Comparison of ENCODE assay signal across 19 cellular contexts in the genomic region with DNA sequence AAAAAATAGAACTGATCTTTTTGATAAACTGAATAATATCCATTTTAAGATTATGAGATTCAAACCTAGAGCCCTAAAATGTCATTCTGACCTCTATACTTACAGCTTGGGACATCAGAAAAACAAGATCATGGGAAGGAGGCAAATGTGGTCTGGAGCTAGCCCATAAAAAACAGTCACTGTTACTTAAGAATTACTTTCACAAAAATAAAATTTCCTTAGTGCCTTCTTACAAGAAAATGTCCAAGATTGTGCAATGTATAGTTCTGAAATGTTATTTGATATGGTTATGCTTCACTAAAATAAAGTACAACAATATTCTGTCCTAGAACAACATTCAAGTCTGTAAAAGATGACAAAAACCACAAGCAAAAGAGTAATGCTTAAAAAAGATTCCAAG.
DNase-seq lines count a peak whose midpoint lies in the region; ATAC-seq and TF ChIP-seq lines count a peak whose summit lies in the region.
"Had no signal": no experiment of that assay in that cellular context is flagged by ENCODE, and none has a peak within 500 bp of the region (broad histone marks: within the 10 kb centered on the region; RNA-seq: fewer than 3 reads in every experiment).

No MANE protein-coding gene starts in this region.

- H3K36me3 Mint-ChIP-seq in activated CD8-positive, alpha-beta memory T cell treated with anti-CD3 and anti-CD28 coated beads, Interleukin-2, amount 10 ng/mL, durations not matched to agents 7 days and 5 days = peaks cover 4% of the 10 kb centered on the region

- intact Hi-C loops in mucosa of descending colon (cut with DNase I, micrococcal nuclease) = no loop called here

- H3K4me3 Mint-ChIP-seq in activated CD8-positive, alpha-beta memory T cell treated with anti-CD3 and anti-CD28 coated beads, Interleukin-2, amount 10 ng/mL, durations not matched to agents 7 days and 5 days = no peak overlapping the region
- no peak overlapping the region for H3K4me3 Mint-ChIP-seq in stimulated activated naive CD8-positive, alpha-beta T cell treated with anti-CD3 and anti-CD28 coated beads, Interleukin-15, amount 100 ng/mL, for 72 hours
- H3K4me3 Mint-ChIP-seq: activated naive CD8-positive, alpha-beta T cell; stimulated activated naive CD8-positive, alpha-beta T cell treated with anti-CD3 and anti-CD28 coated beads, Interleukin-15, Interleukin-2, amounts not matched to agents 100 ng/mL and 50 ng/mL, for 24 hours had no signal

- no peak overlapping the region for H3K27ac Mint-ChIP-seq in activated CD8-positive, alpha-beta memory T cell treated with anti-CD3 and anti-CD28 coated beads, Interleukin-2, amount 10 ng/mL, durations not matched to agents 7 days and 5 days
- H3K27ac Mint-ChIP-seq in stimulated activated naive CD8-positive, alpha-beta T cell treated with anti-CD3 and anti-CD28 coated beads, Interleukin-15, amount 100 ng/mL, for 72 hours = no peak overlapping the region
- H3K27ac Mint-ChIP-seq: activated naive CD8-positive, alpha-beta T cell; stimulated activated naive CD8-positive, alpha-beta T cell treated with anti-CD3 and anti-CD28 coated beads, Interleukin-15, Interleukin-2, amounts not matched to agents 100 ng/mL and 50 ng/mL, for 24 hours had no signal

- H3K27ac ChIP-seq in coronary artery = peak overlapping the region; percentile 14 to 19
- H3K27ac ChIP-seq: hepatocyte, HL-60, KMS-11 had no signal

- H3K9me3 ChIP-seq in mucosa of descending colon = no peaks in the 10 kb centered on the region
- H3K9me3 ChIP-seq: BE2C, SK-N-SH had no signal

- H3K4me3 ChIP-seq in AG10803 (ENCODE audit: low read length) (no peak overlapping the region), coronary artery (no peak overlapping the region), mucosa of descending colon (no peak overlapping the region)
- H3K4me3 ChIP-seq: hepatocyte had no signal

- TF ChIP-seq CTCF in AG10803 (conservative IDR thresholded peaks at IDR 0.05; ENCODE audit: low read length) (no peak), coronary artery (IDR thresholded peaks at IDR 0.05) (no peak), mucosa of descending colon (IDR thresholded peaks at IDR 0.05) (no peak)

- H3K9me3 Mint-ChIP-seq in activated CD8-positive, alpha-beta memory T cell treated with anti-CD3 and anti-CD28 coated beads, Interleukin-2, amount 10 ng/mL, durations not matched to agents 7 days and 5 days (ENCODE audit: low read depth) = no peaks in the 10 kb centered on the region
- peaks cover 0 to 3% of the 10 kb centered on the region in 2 donors for H3K9me3 Mint-ChIP-seq in stimulated activated naive CD8-positive, alpha-beta T cell treated with anti-CD3 and anti-CD28 coated beads, Interleukin-15, amount 100 ng/mL, for 72 hours
- H3K9me3 Mint-ChIP-seq: stimulated activated naive CD8-positive, alpha-beta T cell treated with anti-CD3 and anti-CD28 coated beads, Interleukin-15, Interleukin-2, amounts not matched to agents 100 ng/mL and 50 ng/mL, for 24 hours had no signal

- DNase-seq in AG10803 (ENCODE audit: low read depth) (peak; percentile 82), LHCN-M2 (ENCODE audit: low read depth) (peak; percentile 73), coronary artery (ENCODE audit: low spot score) (no peak), non-pigmented ciliary epithelial cell (ENCODE audit: low read depth) (peak; percentile 15), mucosa of descending colon (no peak), NCI-H1694 (lab: John Stamatoyannopoulos, UW) (no peak)
- no peak for DNase-seq in activated CD8-positive, alpha-beta memory T cell treated with anti-CD3 and anti-CD28 coated beads, Interleukin-2, amount 10 ng/mL, durations not matched to agents 7 days and 5 days
- no peak for DNase-seq in stimulated activated naive CD8-positive, alpha-beta T cell treated with anti-CD3 and anti-CD28 coated beads, Interleukin-15, amount 100 ng/mL, for 72 hours
- DNase-seq: activated T-cell treated with anti-CD3 and anti-CD28 coated beads, Interleukin-2, amount 50 U/mL, for 1 hour; BE2C; DMS153; NCI-H1930; NCI-H526; SK-N-SH had no signal

- CTCF ChIA-PET in activated CD8-positive, alpha-beta memory T cell treated with anti-CD3 and anti-CD28 coated beads, Interleukin-2, amount 10 ng/mL, durations not matched to agents 7 days and 5 days (lab: Charles Lee) = no interaction called here

- no peaks in the 10 kb centered on the region for H3K4me1 ChIP-seq in mucosa of descending colon (ENCODE audit: low read depth)
- H3K4me1 ChIP-seq: BE2C had no signal

- ATAC-seq in mucosa of descending colon = no peak
- ATAC-seq in activated CD8-positive, alpha-beta memory T cell treated with anti-CD3 and anti-CD28 coated beads, Interleukin-2, amount 10 ng/mL, durations not matched to agents 7 days and 5 days = no peak
- ATAC-seq in stimulated activated naive CD8-positive, alpha-beta T cell treated with anti-CD3 and anti-CD28 coated beads, Interleukin-15, amount 100 ng/mL, for 72 hours = no peak

- H3K36me3 ChIP-seq in mucosa of descending colon (ENCODE audit: low read depth) = no peaks in the 10 kb centered on the region
- H3K36me3 ChIP-seq: BE2C had no signal

- no peaks in the 10 kb centered on the region for H3K27me3 Mint-ChIP-seq in activated CD8-positive, alpha-beta memory T cell treated with anti-CD3 and anti-CD28 coated beads, Interleukin-2, amount 10 ng/mL, durations not matched to agents 7 days and 5 days
- H3K27me3 Mint-ChIP-seq in stimulated activated naive CD8-positive, alpha-beta T cell treated with anti-CD3 and anti-CD28 coated beads, Interleukin-15, amount 100 ng/mL, for 72 hours = no peaks in the 10 kb centered on the region
- H3K27me3 Mint-ChIP-seq: activated naive CD8-positive, alpha-beta T cell; stimulated activated naive CD8-positive, alpha-beta T cell treated with anti-CD3 and anti-CD28 coated beads, Interleukin-15, Interleukin-2, amounts not matched to agents 100 ng/mL and 50 ng/mL, for 24 hours had no signal

- peaks cover 3% of the 10 kb centered on the region for H3K4me1 Mint-ChIP-seq in activated CD8-positive, alpha-beta memory T cell treated with anti-CD3 and anti-CD28 coated beads, Interleukin-2, amount 10 ng/mL, durations not matched to agents 7 days and 5 days
- H3K4me1 Mint-ChIP-seq in stimulated activated naive CD8-positive, alpha-beta T cell treated with anti-CD3 and anti-CD28 coated beads, Interleukin-15, amount 100 ng/mL, for 72 hours = peaks cover 2% of the 10 kb centered on the region

Comparison
In these comparisons a context has a peak if more than half of its experiments do, and no peak if none do; other contexts are left out.
1. DNase-seq: peak in AG10803 (single experiment), LHCN-M2 (single experiment) and non-pigmented ciliary epithelial cell (single experiment); none in coronary artery (single experiment), mucosa of descending colon (0 of 3), activated CD8-positive, alpha-beta memory T cell treated with anti-CD3 and anti-CD28 coated beads, Interleukin-2, amount 10 ng/mL, durations not matched to agents 7 days and 5 days (single experiment), NCI-H1694 (single experiment) and stimulated activated naive CD8-positive, alpha-beta T cell treated with anti-CD3 and anti-CD28 coated beads, Interleukin-15, amount 100 ng/mL, for 72 hours (0 of 2).